30 cellular contexts compared by ENCODE assay signal in genomic region chr2:139911150-139911549, GRCh38.
"Had no signal": no experiment of that assay in that cellular context is flagged by ENCODE, and none has a peak within 500 bp of the region (broad histone marks: within the 10 kb centered on the region; RNA-seq: fewer than 3 reads in every experiment).

No MANE protein-coding gene starts in this region.

- H3K4me3 ChIP-seq: ovary, psoas muscle, right lobe of liver, sigmoid colon, stomach, thoracic aorta, thyroid gland, tibial nerve, upper lobe of right lung, uterus had no signal

- H3K4me3 Mint-ChIP-seq: naive thymus-derived CD8-positive, alpha-beta T cell; natural killer cell treated with Interleukin-12 subunit alpha and Interleukin-12 subunit beta and Interleukin-15 and Interleukin-18, amount 100 ng/mL, for 72 hours; nephron progenitor cell; neural crest cell; stimulated activated effector memory CD8-positive, alpha-beta T cell treated with anti-CD3 and anti-CD28 coated beads, Interleukin-12 subunit alpha, Interleukin-12 subunit beta, amount 100 ng/mL, for 72 hours; stimulated activated naive B cell treated with anti-CD40 and anti-IgM and Interleukin-4, amounts not matched to agents 10 μg/mL and 1 μg/mL and 100 μg/mL, for 72 hours; stimulated activated naive CD8-positive, alpha-beta T cell treated with anti-CD3 and anti-CD28 coated beads, Interleukin-15, Interleukin-2, amounts not matched to agents 100 ng/mL and 50 ng/mL, for 24 hours; type B pancreatic cell had no signal

- H3K79me2 ChIP-seq: parathyroid adenoma had no signal

- H3K4me1 Mint-ChIP-seq: naive thymus-derived CD8-positive, alpha-beta T cell; nephron progenitor cell; neural crest cell; stimulated activated effector memory CD8-positive, alpha-beta T cell treated with anti-CD3 and anti-CD28 coated beads, Interleukin-12 subunit alpha, Interleukin-12 subunit beta, amount 100 ng/mL, for 72 hours; stimulated activated naive B cell treated with anti-CD40 and anti-IgM and Interleukin-4, amounts not matched to agents 10 μg/mL and 1 μg/mL and 100 μg/mL, for 72 hours had no signal

- H3K9me3 ChIP-seq: neutrophil, ovary, psoas muscle, right lobe of liver, thoracic aorta, thyroid gland, upper lobe of right lung, uterus had no signal

- H3K27me3 Mint-ChIP-seq: naive thymus-derived CD8-positive, alpha-beta T cell; natural killer cell treated with Interleukin-12 subunit alpha and Interleukin-12 subunit beta and Interleukin-15 and Interleukin-18, amount 100 ng/mL, for 72 hours; progenitor cell of endocrine pancreas; stimulated activated naive B cell treated with anti-CD40 and anti-IgM and Interleukin-4, amounts not matched to agents 10 μg/mL and 1 μg/mL and 100 μg/mL, for 72 hours; stimulated activated naive CD8-positive, alpha-beta T cell treated with anti-CD3 and anti-CD28 coated beads, Interleukin-15, Interleukin-2, amounts not matched to agents 100 ng/mL and 50 ng/mL, for 24 hours; type B pancreatic cell had no signal

- H3K36me3 Mint-ChIP-seq: naive thymus-derived CD8-positive, alpha-beta T cell; stimulated activated effector memory CD8-positive, alpha-beta T cell treated with anti-CD3 and anti-CD28 coated beads, Interleukin-12 subunit alpha, Interleukin-12 subunit beta, amount 100 ng/mL, for 72 hours; stimulated activated naive B cell treated with anti-CD40 and anti-IgM and Interleukin-4, amounts not matched to agents 10 μg/mL and 1 μg/mL and 100 μg/mL, for 72 hours; type B pancreatic cell had no signal

- H3K27me3 ChIP-seq: neutrophil, ovary, right lobe of liver, sigmoid colon, stomach, thyroid gland, tibial nerve, upper lobe of right lung, uterus had no signal

- H3K4me1 ChIP-seq: parathyroid adenoma, psoas muscle, right lobe of liver, sigmoid colon, stomach, thyroid gland, tibial nerve, upper lobe of right lung, uterus had no signal

- H3K9ac ChIP-seq: parathyroid adenoma had no signal

- H3K36me3 ChIP-seq: neutrophil, ovary, right lobe of liver, sigmoid colon, stomach, thoracic aorta, thyroid gland, tibial nerve, upper lobe of right lung, uterus had no signal

- ATAC-seq: naive thymus-derived CD8-positive, alpha-beta T cell; natural killer cell treated with Interleukin-12 subunit alpha and Interleukin-12 subunit beta and Interleukin-15 and Interleukin-18, amount 100 ng/mL, for 72 hours; psoas muscle; right cardiac atrium; right lobe of liver; stimulated activated effector memory CD8-positive, alpha-beta T cell treated with anti-CD3 and anti-CD28 coated beads, Interleukin-12 subunit alpha, Interleukin-12 subunit beta, amount 100 ng/mL, for 72 hours; stimulated activated naive B cell treated with anti-CD40 and anti-IgM and Interleukin-4, amounts not matched to agents 10 μg/mL and 1 μg/mL and 100 μg/mL, for 72 hours; upper lobe of right lung had no signal

- H2AFZ ChIP-seq: parathyroid adenoma had no signal

- DNase-seq: naive thymus-derived CD8-positive, alpha-beta T cell; nephron progenitor cell; nucleus accumbens; ovary; posterior cingulate gyrus; psoas muscle; right cardiac atrium; right lobe of liver; sigmoid colon; small intestine; stimulated activated CD4-positive, alpha-beta T cell treated with anti-CD3 and anti-CD28 coated beads, Interleukin-15, amount 100 ng/mL, for 24 hours; stimulated activated CD4-positive, alpha-beta T cell treated with anti-CD3 and anti-CD28 coated beads, Interleukin-2, amount 100 ng/mL, for 24 hours; stimulated activated CD4-positive, alpha-beta T cell treated with anti-CD3 and anti-CD28 coated beads, Interleukin-2, amount 100 ng/mL, for 48 hours; stimulated activated CD4-positive, alpha-beta T cell treated with anti-CD3 and anti-CD28 coated beads, Interleukin-4, amount 100 ng/mL, for 24 hours; stimulated activated naive B cell treated with anti-CD40 and anti-IgM and Interleukin-4, amounts not matched to agents 10 μg/mL and 1 μg/mL and 100 μg/mL, for 72 hours; stimulated activated naive CD4-positive, alpha-beta T cell treated with Interleukin-2 at 50 U/mL for 16 hours; stomach; thyroid gland; upper lobe of right lung; uterus had no signal

- H3K9me3 Mint-ChIP-seq: type B pancreatic cell had no signal

- H3K27ac Mint-ChIP-seq: naive thymus-derived CD8-positive, alpha-beta T cell; natural killer cell treated with Interleukin-12 subunit alpha and Interleukin-12 subunit beta and Interleukin-15 and Interleukin-18, amount 100 ng/mL, for 72 hours; nephron progenitor cell; progenitor cell of endocrine pancreas; stimulated activated effector memory CD8-positive, alpha-beta T cell treated with anti-CD3 and anti-CD28 coated beads, Interleukin-12 subunit alpha, Interleukin-12 subunit beta, amount 100 ng/mL, for 72 hours; stimulated activated naive B cell treated with anti-CD40 and anti-IgM and Interleukin-4, amounts not matched to agents 10 μg/mL and 1 μg/mL and 100 μg/mL, for 72 hours; stimulated activated naive CD8-positive, alpha-beta T cell treated with anti-CD3 and anti-CD28 coated beads, Interleukin-15, Interleukin-2, amounts not matched to agents 100 ng/mL and 50 ng/mL, for 24 hours; type B pancreatic cell had no signal

- H3K27ac ChIP-seq: neutrophil, ovary, parathyroid adenoma, psoas muscle, right lobe of liver, sigmoid colon, stomach, thoracic aorta, thyroid gland, tibial nerve, upper lobe of right lung, uterus had no signal
